8 cellular contexts compared by ENCODE assay signal in genomic region chrX:102659790-102660757, GRCh38. TPM values are rescaled to one million over a fixed set of nuclear protein-coding genes. Genes with fewer than 3 reads are reported as not detected.
A peak's percentile ranks its signal among the peaks of the same experiment; 100 is the strongest.
DNase-seq lines count a peak whose midpoint lies in the region; ATAC-seq and TF ChIP-seq lines count a peak whose summit lies in the region.

No MANE protein-coding gene starts in this region.

- peaks cover under 1% of the 10 kb centered on the region for H3K36me3 Mint-ChIP-seq in activated T-helper 17 cell treated with anti-CD3 and anti-CD28 coated beads, Interleukin-2, amount 50 U/mL, for 72 hours (ENCODE audit: low read depth)
- H3K36me3 Mint-ChIP-seq in nephron progenitor cell (ENCODE audit: low read depth), result peaks cover 39% of the 10 kb centered on the region

- H3K4me1 Mint-ChIP-seq in activated T-helper 17 cell treated with anti-CD3 and anti-CD28 coated beads, Interleukin-2, amount 50 U/mL, for 72 hours, result peaks cover 12% of the 10 kb centered on the region
- peaks cover 9% of the 10 kb centered on the region for H3K4me1 Mint-ChIP-seq in nephron progenitor cell

- in situ Hi-C loops in ACHN (cut with HindIII; ENCODE audit: low pct_ligation_motif_present, low pct_unique_long_range_greater_than_20kb, low sequenced_read_pairs), result no loop called here

- DNase-seq in ACHN, result peak; percentile 56
- peak; percentile 49 for DNase-seq in NOMO-1 treated with DMSO at 0.1 percent for 48 hours (lab: John Stamatoyannopoulos, UW; ENCODE audit: unreplicated experiment)
- peak; percentile 72 for DNase-seq in fibroblast of villous mesenchyme (ENCODE audit: low read depth)
- DNase-seq in nephron progenitor cell, result peak; percentile 79
- peak; percentile 80 for DNase-seq in stimulated activated naive CD4-positive, alpha-beta T cell treated with Interleukin-2 at 50 U/mL for 16 hours (lab: John Stamatoyannopoulos, UW)

- peak overlapping the region; percentile 86 for H3K27ac Mint-ChIP-seq in activated T-helper 17 cell treated with anti-CD3 and anti-CD28 coated beads, Interleukin-2, amount 50 U/mL, for 72 hours
- peak overlapping the region; percentile 92 for H3K27ac Mint-ChIP-seq in nephron progenitor cell

- TF ChIP-seq CTCF in fibroblast of villous mesenchyme (IDR thresholded peaks at IDR 0.05; ENCODE audit: insufficient read depth, low read depth, low read length) (peak; percentile 22), nephron progenitor cell (IDR thresholded peaks at IDR 0.05) (no peak)

- peak overlapping the region; percentile 63 for H3K4me3 ChIP-seq in fibroblast of villous mesenchyme (ENCODE audit: low read depth, low read length)

- ATAC-seq in HG03439 (IDR thresholded peaks at IDR 0.05; ENCODE audit: unreplicated experiment), result peak; percentile 98
- peak; percentile 99 for ATAC-seq in activated T-helper 17 cell treated with anti-CD3 and anti-CD28 coated beads, Interleukin-2, amount 50 U/mL, for 72 hours (replicated peaks)

- no peaks in the 10 kb centered on the region for H3K9me3 Mint-ChIP-seq in activated T-helper 17 cell treated with anti-CD3 and anti-CD28 coated beads, Interleukin-2, amount 50 U/mL, for 72 hours
- peaks cover 55% of the 10 kb centered on the region for H3K9me3 Mint-ChIP-seq in nephron progenitor cell

- peak overlapping the region; percentile 83 for H3K4me3 Mint-ChIP-seq in activated T-helper 17 cell treated with anti-CD3 and anti-CD28 coated beads, Interleukin-2, amount 50 U/mL, for 72 hours
- H3K4me3 Mint-ChIP-seq in nephron progenitor cell, result peak overlapping the region; percentile 86

- H3K27me3 Mint-ChIP-seq in activated T-helper 17 cell treated with anti-CD3 and anti-CD28 coated beads, Interleukin-2, amount 50 U/mL, for 72 hours, result no peaks in the 10 kb centered on the region
- peaks cover 3% of the 10 kb centered on the region for H3K27me3 Mint-ChIP-seq in nephron progenitor cell (ENCODE audit: low read depth, poor library complexity)

- TF ChIP-seq POLR2A in GM19193 (IDR thresholded peaks at IDR 0.05; ENCODE audit: extremely low read depth, insufficient read depth, insufficient read length), result peak; percentile 58

RNA-seq across cellular contexts. Expression of gene GPRASP1, which starts 8.8 kb away (rescaled TPM):
- 1 to 10 TPM; 1.4 to 2.3 TPM for total RNA-seq in activated T-helper 17 cell treated with anti-CD3 and anti-CD28 coated beads, Interleukin-2, amount 50 U/mL, for 72 hours
- 2.6 and 2.9 TPM in 2 replicates for total RNA-seq in fibroblast of villous mesenchyme

RNA-seq across cellular contexts. Expression of gene GPRASP2, which starts 52.2 kb away (rescaled TPM):
- under 1 TPM; 0.17 to 0.45 TPM for total RNA-seq in activated T-helper 17 cell treated with anti-CD3 and anti-CD28 coated beads, Interleukin-2, amount 50 U/mL, for 72 hours
- total RNA-seq in fibroblast of villous mesenchyme, result 13.5 and 15.5 TPM in 2 replicates

Comparison
In these comparisons a context has a peak if more than half of its experiments do, and no peak if none do; other contexts are left out.
1. Peak in every context shown above with its lines: DNase-seq, ATAC-seq and H3K4me3 ChIP-seq.
2. RNA of gene GPRASP2, which starts 52.2 kb away (total RNA-seq): 13.5 to 15.5 TPM in fibroblast of villous mesenchyme; 0.17 to 0.45 TPM in activated T-helper 17 cell treated with anti-CD3 and anti-CD28 coated beads, Interleukin-2, amount 50 U/mL, for 72 hours; every median in the first group is over 10 times any median in the second.